Comparison of ENCODE assay signal across 19 cellular contexts in genomic region chr5:1187234-1187949, GRCh38. TPM values are rescaled to one million over a fixed set of nuclear protein-coding genes. Genes with fewer than 3 reads are reported as not detected.
"Had no signal": no experiment of that assay in that cellular context is flagged by ENCODE, and none has a peak within 500 bp of the region (broad histone marks: within the 10 kb centered on the region; RNA-seq: fewer than 3 reads in every experiment).

No MANE protein-coding gene starts in this region.

- H3K36me3 ChIP-seq: esophagus muscularis mucosa, ovary, tibial artery, uterus had no signal

- H3K4me3 ChIP-seq: coronary artery, esophagus muscularis mucosa, hepatocyte, ovary, tibial artery, uterus had no signal

- DNase-seq: activated CD4-positive, alpha-beta T cell treated with anti-CD3 and anti-CD28 coated beads, Interleukin-2, amount 50 U/mL, for 48 hours; activated naive CD4-positive, alpha-beta T cell treated with anti-CD3 and anti-CD28 coated beads, Interleukin-2, amount 10 ng/mL, durations not matched to agents 7 days and 5 days; central memory CD4-positive, alpha-beta T cell; islet precursor cell; ovary; stimulated activated CD4-positive, alpha-beta T cell treated with anti-CD3 and anti-CD28 coated beads, Interleukin-2, amount 100 ng/mL, for 48 hours; stimulated activated naive B cell treated with anti-CD40 and anti-IgM and Interleukin-4, amounts not matched to agents 10 μg/mL and 1 μg/mL and 100 μg/mL, for 72 hours; tibial artery had no signal

- H3K27me3 ChIP-seq: hepatocyte, ovary, uterus had no signal

- ATAC-seq: activated T-helper 17 cell treated with anti-CD3 and anti-CD28 coated beads, Interleukin-2, amount 50 U/mL, for 72 hours; stimulated activated naive B cell treated with anti-CD40 and anti-IgM and Interleukin-4, amounts not matched to agents 10 μg/mL and 1 μg/mL and 100 μg/mL, for 72 hours had no signal

- H3K4me1 ChIP-seq: tibial artery, uterus had no signal

- H3K27ac ChIP-seq: coronary artery, esophagus muscularis mucosa, hepatocyte, ovary, tibial artery, uterus had no signal

- H3K9me3 ChIP-seq: esophagus muscularis mucosa, ovary, tibial artery, uterus had no signal

RNA-seq across cellular contexts. Expression of gene SLC6A19, which starts 14.0 kb away (rescaled TPM):
- total RNA-seq: activated T-helper 17 cell treated with anti-CD3 and anti-CD28 coated beads, Interleukin-2, amount 50 U/mL, for 72 hours; esophagus muscularis mucosa; neural crest cell; renal cortical epithelial cell; T-helper 1 cell treated with Interleukin-12 subunit alpha and Interleukin-12 subunit beta and Interleukin-4 antibody, amounts not matched to agents 30 ng/mL and 1 ng/mL, for 36 hours had no signal
- polyA plus RNA-seq: ovary had no signal

RNA-seq across cellular contexts. Expression of gene SLC6A18, which starts 37.8 kb away (rescaled TPM):
- total RNA-seq: activated T-helper 17 cell treated with anti-CD3 and anti-CD28 coated beads, Interleukin-2, amount 50 U/mL, for 72 hours; esophagus muscularis mucosa; hepatocyte; liver; neural crest cell; ovary; renal cortical epithelial cell; skeletal muscle tissue; T-helper 1 cell treated with Interleukin-12 subunit alpha and Interleukin-12 subunit beta and Interleukin-4 antibody, amounts not matched to agents 30 ng/mL and 1 ng/mL, for 36 hours; uterus had no signal
- polyA plus RNA-seq: adipose tissue, liver, ovary had no signal
